ENCODE assay signal across 9 cellular contexts in the genomic region with DNA sequence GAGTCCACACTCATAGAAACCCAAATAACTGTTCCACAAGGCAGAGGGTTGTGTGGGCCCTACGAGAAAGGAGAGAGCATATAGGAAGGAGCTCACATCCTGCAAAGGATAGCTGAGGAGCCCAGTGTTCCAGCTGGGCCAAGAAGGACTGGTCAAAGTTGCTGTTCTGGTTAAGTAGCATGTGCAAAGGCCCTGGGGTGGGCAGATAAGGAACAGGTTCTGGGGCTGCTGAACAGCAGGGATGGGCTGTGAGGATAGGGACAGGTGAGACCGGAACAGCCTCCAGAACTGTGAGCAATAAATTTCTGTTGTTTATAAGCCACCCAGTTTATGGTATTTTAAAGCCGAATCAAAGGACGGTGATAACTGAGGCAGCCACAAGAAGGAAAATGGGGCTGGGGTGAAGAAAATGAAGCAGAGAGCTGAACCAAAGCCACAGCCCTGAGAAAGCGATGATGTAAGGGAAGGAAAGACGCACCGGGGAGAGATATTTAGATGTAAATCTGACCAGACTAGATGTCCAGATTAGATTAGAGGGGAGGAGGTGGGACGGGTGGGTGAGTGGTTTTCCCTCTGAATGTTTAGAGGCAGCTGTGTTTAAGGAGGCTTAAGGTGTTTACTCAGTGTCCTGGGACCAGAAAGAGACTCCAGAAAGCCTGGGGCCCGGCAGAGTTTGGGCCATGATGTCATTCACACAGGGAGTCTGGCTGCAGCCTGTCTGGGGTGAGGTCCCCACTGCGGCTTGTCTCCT.
DNase-seq lines count a peak whose midpoint lies in the region; ATAC-seq, FAIRE-seq and TF ChIP-seq lines count a peak whose summit lies in the region.
"Had no signal": no experiment of that assay in that cellular context is flagged by ENCODE, and none has a peak within 500 bp of the region (broad histone marks: within the 10 kb centered on the region; RNA-seq: fewer than 3 reads in every experiment).

No MANE protein-coding gene starts in this region.

- POLR2A ChIA-PET in A673 (lab: Charles Lee; ENCODE audit: low non-redundant PET), result no interaction called here

- peak overlapping the region; percentile 40 for H3K27ac ChIP-seq in hepatocyte
- H3K27ac ChIP-seq in A673 (ENCODE audit: low read depth, low read length, poor library complexity, severe bottlenecking), result no peak overlapping the region
- H3K27ac ChIP-seq: heart left ventricle had no signal

- TF ChIP-seq CTCF in hepatocyte (IDR thresholded peaks at IDR 0.05; ENCODE audit: poor library complexity) (no peak), A673 (conservative IDR thresholded peaks at IDR 0.05; ENCODE audit: low read depth, low read length) (no peak)

- 50% methylated on average over 10 of the region's 10 CpGs for WGBS in hepatocyte (ENCODE audit: low lambda C conversion rate, missing lambda C conversion rate)

- FAIRE-seq in GM19239 (lab: Jason Lieb, UNC), result no peak

- H3K9me3 ChIP-seq in hepatocyte (ENCODE audit: low read depth) (no peaks in the 10 kb centered on the region), A673 (ENCODE audit: low read depth, low read length, poor library complexity, severe bottlenecking) (no peaks in the 10 kb centered on the region)

- H3K79me2 ChIP-seq in hepatocyte, result no peaks in the 10 kb centered on the region

- H3K9me2 ChIP-seq in hepatocyte (replicated peaks; ENCODE audit: insufficient read depth), result no peaks in the 10 kb centered on the region

- no TSS peak for BruUV-seq in A673 (replicated peaks; lab: Mats Ljungman, UMichigan)

- intact Hi-C loops in A673 (cut with micrococcal nuclease; ENCODE audit: unreplicated experiment), result no loop called here

- no peaks in the 10 kb centered on the region for H3K4me1 ChIP-seq in hepatocyte (ENCODE audit: insufficient read depth)
- H3K4me1 ChIP-seq in A673 (ENCODE audit: insufficient read depth, low read length, poor library complexity, severe bottlenecking), result peaks cover 14% of the 10 kb centered on the region

- CTCF ChIA-PET in A673 (lab: Charles Lee), result no interaction called here

- no peaks in the 10 kb centered on the region for H3K36me3 ChIP-seq in hepatocyte (replicated peaks; ENCODE audit: insufficient read depth, low read depth)
- H3K36me3 ChIP-seq in A673 (ENCODE audit: insufficient read depth, low read length, poor library complexity, severe bottlenecking), result no peaks in the 10 kb centered on the region
- H3K36me3 ChIP-seq: heart left ventricle had no signal

- H4K20me1 ChIP-seq in hepatocyte (ENCODE audit: insufficient read depth, poor library complexity, severe bottlenecking), result no peaks in the 10 kb centered on the region

- no peaks in the 10 kb centered on the region for H3K27me3 ChIP-seq in hepatocyte
- no peaks in the 10 kb centered on the region for H3K27me3 ChIP-seq in A673 (replicated peaks; ENCODE audit: insufficient read depth, low read depth, low read length, poor library complexity)
- H3K27me3 ChIP-seq: heart left ventricle had no signal

- ATAC-seq in stimulated activated naive CD8-positive, alpha-beta T cell treated with anti-CD3 and anti-CD28 coated beads, Interleukin-15, Interleukin-2, amounts not matched to agents 100 U/mL and 50 U/mL, for 24 hours, result peak; percentile 74
- ATAC-seq in HG03108 (IDR thresholded peaks at IDR 0.05; ENCODE audit: unreplicated experiment), result no peak
- ATAC-seq: heart left ventricle had no signal

- H3K4me2 ChIP-seq in hepatocyte, result no peak overlapping the region

- DNase-seq in NCI-H748 (lab: John Stamatoyannopoulos, UW; ENCODE audit: unreplicated experiment) (peak; percentile 74), NCI-H748 treated with DMSO at 0.1 percent for 48 hours (lab: John Stamatoyannopoulos, UW) (no peak), hepatocyte (ENCODE audit: low spot score) (peak; percentile 77), GM19239 (ENCODE audit: insufficient read length, low spot score) (no peak), A673 (ENCODE audit: low spot score) (no peak)
- peak; percentile 57 for DNase-seq in activated T-cell treated with anti-CD3 and anti-CD28 coated beads, Interleukin-2, amount 50 U/mL, for 1 hour
- peak; percentile 51 for DNase-seq in stimulated activated naive CD8-positive, alpha-beta T cell treated with anti-CD3 and anti-CD28 coated beads, Interleukin-15, Interleukin-2, amounts not matched to agents 100 U/mL and 50 U/mL, for 24 hours
- DNase-seq: heart left ventricle had no signal

- no peak overlapping the region for H2AFZ ChIP-seq in hepatocyte

- H3K4me3 ChIP-seq in hepatocyte (no peak overlapping the region), A673 (ENCODE audit: low read depth, low read length, poor library complexity, severe bottlenecking) (no peak overlapping the region)
- H3K4me3 ChIP-seq: heart left ventricle had no signal

Comparison
In these comparisons a context has a peak if more than half of its experiments do, and no peak if none do; other contexts are left out.
1. DNase-seq: peak in NCI-H748 (single experiment), activated T-cell treated with anti-CD3 and anti-CD28 coated beads, Interleukin-2, amount 50 U/mL, for 1 hour (single experiment), hepatocyte (single experiment) and stimulated activated naive CD8-positive, alpha-beta T cell treated with anti-CD3 and anti-CD28 coated beads, Interleukin-15, Interleukin-2, amounts not matched to agents 100 U/mL and 50 U/mL, for 24 hours (single experiment); none in NCI-H748 treated with DMSO at 0.1 percent for 48 hours (single experiment), GM19239 (single experiment) and A673 (single experiment).